In genomic region chr16:89473136-89473712, GRCh38 we compare ENCODE assay signal across 14 cellular contexts. TPM values are rescaled to one million over a fixed set of nuclear protein-coding genes. Genes with fewer than 3 reads are reported as not detected.
DNase-seq lines count a peak whose midpoint lies in the region; ATAC-seq, FAIRE-seq and TF ChIP-seq lines count a peak whose summit lies in the region.
"Had no signal": no experiment of that assay in that cellular context is flagged by ENCODE, and none has a peak within 500 bp of the region (broad histone marks: within the 10 kb centered on the region; RNA-seq: fewer than 3 reads in every experiment).

No MANE protein-coding gene starts in this region.

- H3K27me3 ChIP-seq in HepG2 (ENCODE audit: control insufficient read depth in 1 of 2, insufficient read depth in 2 of 2, low read length in 2 of 2) (no peaks in the 10 kb centered on the region), right lobe of liver (no peaks in the 10 kb centered on the region), hepatocyte (no peaks in the 10 kb centered on the region), esophagus muscularis mucosa (no peaks in the 10 kb centered on the region)

- no peaks in the 10 kb centered on the region for H3K9me2 ChIP-seq in hepatocyte (replicated peaks; ENCODE audit: insufficient read depth)

- H2AFZ ChIP-seq in HepG2 (ENCODE audit: low read length) (no peak overlapping the region), hepatocyte (no peak overlapping the region)

- H3K9ac ChIP-seq in HepG2 (ENCODE audit: insufficient read depth, low read depth, low read length) = no peak overlapping the region

- FAIRE-seq in HepG2 (lab: Jason Lieb, UNC) = no peak

- no peak for TF ChIP-seq POLR2A in HepG2 (IDR thresholded peaks at IDR 0.05; ENCODE audit: insufficient read depth in 1 of 2, low read depth in 2 of 2, low read length in 2 of 2)
- no peak for TF ChIP-seq POLR2A in right lobe of liver (IDR thresholded peaks at IDR 0.05)
- TF ChIP-seq POLR2A in esophagus muscularis mucosa (IDR thresholded peaks at IDR 0.05; ENCODE audit: low read depth) = no peak

- WGBS in HepG2 (ENCODE audit: low lambda C conversion rate) = 79% methylated on average over 7 of the region's 7 CpGs
- WGBS in right lobe of liver (ENCODE audit: insufficient coverage, low coverage, low lambda C conversion rate, missing lambda C conversion rate) = 40% methylated on average over 1 of the region's 7 CpGs
- 97% methylated on average over 7 of the region's 7 CpGs for WGBS in hepatocyte (ENCODE audit: low lambda C conversion rate, missing lambda C conversion rate)
- 87% methylated on average over 7 of the region's 7 CpGs for WGBS in esophagus muscularis mucosa

- H3K27me3 Mint-ChIP-seq in WTC11 (ENCODE audit: low read depth) = no peaks in the 10 kb centered on the region
- no peaks in the 10 kb centered on the region for H3K27me3 Mint-ChIP-seq in type B pancreatic cell
- H3K27me3 Mint-ChIP-seq: stimulated activated naive B cell treated with anti-CD40 and anti-IgM and Interleukin-4, amounts not matched to agents 10 μg/mL and 1 μg/mL and 100 μg/mL, for 72 hours had no signal

- H3K4me3 ChIP-seq in HepG2 (replicated peaks in 1 of 3; ENCODE audit: insufficient read depth in 1 of 3, low read depth in 2 of 3, low read length in 3 of 3) (no peak overlapping the region), right lobe of liver (no peak overlapping the region), hepatocyte (no peak overlapping the region), esophagus muscularis mucosa (no peak overlapping the region)

- TF ChIP-seq EP300 in HepG2 (IDR thresholded peaks at IDR 0.05; ENCODE audit: low read depth in 2 of 2, low read length in 2 of 2) (no peak), HepG2 (CRISPR knock-in tag; IDR thresholded peaks at IDR 0.05; ENCODE audit: borderline replicate concordance) (no peak), esophagus muscularis mucosa (IDR thresholded peaks at IDR 0.05) (no peak)

- CTCF ChIA-PET in HepG2 (lab: Yijun Ruan, JAX; ENCODE audit: low intra/inter-chr PET ratio, low total read pairs) (no interaction called here), WTC11 (lab: Charles Lee) (no interaction called here)

- TF ChIP-seq CTCF in HepG2 (CRISPR knock-in tag; IDR thresholded peaks at IDR 0.05) (no peak), right lobe of liver (IDR thresholded peaks at IDR 0.05) (no peak), WTC11 (IDR thresholded peaks at IDR 0.05) (no peak), hepatocyte (IDR thresholded peaks at IDR 0.05; ENCODE audit: poor library complexity) (no peak), type B pancreatic cell (conservative IDR thresholded peaks at IDR 0.05) (no peak), esophagus muscularis mucosa (IDR thresholded peaks at IDR 0.05) (no peak)

- H3K36me3 Mint-ChIP-seq in WTC11 (no peaks in the 10 kb centered on the region), type B pancreatic cell (peaks cover 7% of the 10 kb centered on the region)

- in situ Hi-C loops in HepG2 (cut with HindIII; ENCODE audit: extremely low pct_ligation_motif_present, low pct_unique_long_range_greater_than_20kb) = no loop called here

- H3K9me3 Mint-ChIP-seq in WTC11 (peaks cover 3% of the 10 kb centered on the region; the same call in 1 of the 2 replicates), type B pancreatic cell (no peaks in the 10 kb centered on the region)
- H3K9me3 Mint-ChIP-seq: stimulated activated naive B cell treated with anti-CD40 and anti-IgM and Interleukin-4, amounts not matched to agents 10 μg/mL and 1 μg/mL and 100 μg/mL, for 72 hours had no signal

- peak; percentile 20 for ATAC-seq in HepG2
- ATAC-seq in right lobe of liver = no peak
- no peak for ATAC-seq in WTC11
- no peak for ATAC-seq in GM21367 (IDR thresholded peaks at IDR 0.05; ENCODE audit: unreplicated experiment)
- ATAC-seq: stimulated activated naive B cell treated with anti-CD40 and anti-IgM and Interleukin-4, amounts not matched to agents 10 μg/mL and 1 μg/mL and 100 μg/mL, for 72 hours had no signal

- BruUV-seq in HepG2 (replicated peaks; lab: Mats Ljungman, UMichigan) = no TSS peak

- DNase-seq in HepG2 (ENCODE audit: low spot score) (no peak), right lobe of liver (no peak), WTC11 (ENCODE audit: low spot score) (no peak), hepatocyte (ENCODE audit: low spot score) (no peak), type B pancreatic cell (ENCODE audit: extremely low spot score, unreplicated experiment) (no peak), esophagus muscularis mucosa (ENCODE audit: extremely low spot score) (no peak), NCI-H128 (lab: John Stamatoyannopoulos, UW; ENCODE audit: unreplicated experiment) (no peak)
- DNase-seq: dermis blood vessel endothelial cell; midbrain; NCI-H146; NCI-H524; stimulated activated CD4-positive, alpha-beta T cell treated with anti-CD3 and anti-CD28 coated beads, Interleukin-4, amount 100 ng/mL, for 4 hours; stimulated activated naive B cell treated with anti-CD40 and anti-IgM and Interleukin-4, amounts not matched to agents 10 μg/mL and 1 μg/mL and 100 μg/mL, for 72 hours had no signal

- intact Hi-C loops in HepG2 (cut with micrococcal nuclease; ENCODE audit: unreplicated experiment) (no loop called here), right lobe of liver (cut with DNase I) (no loop called here), esophagus muscularis mucosa (cut with DNase I) (no loop called here)

- peaks cover 3 to 17% of the 10 kb centered on the region in 2 experiments; a peak in 4 of 5 replicates for H3K36me3 ChIP-seq in HepG2 (replicated peaks in 1 of 2; ENCODE audit: control insufficient read depth in 1 of 2, insufficient read depth in 2 of 2, low read length in 2 of 2)
- H3K36me3 ChIP-seq in right lobe of liver = no peaks in the 10 kb centered on the region
- H3K36me3 ChIP-seq in hepatocyte (replicated peaks; ENCODE audit: insufficient read depth, low read depth) = no peaks in the 10 kb centered on the region
- H3K36me3 ChIP-seq in esophagus muscularis mucosa = peaks cover 0 to 2% (median 0%) of the 10 kb centered on the region in 4 donors

- H3K4me2 ChIP-seq in HepG2 (ENCODE audit: low read depth, low read length) = peak overlapping the region; percentile 2; the same call in 1 of the 2 replicates
- no peak overlapping the region for H3K4me2 ChIP-seq in hepatocyte

- H3K27ac ChIP-seq in HepG2 (ENCODE audit: extremely low read length, insufficient read depth, low read length) = peak overlapping the region; percentile 43
- H3K27ac ChIP-seq in right lobe of liver = peak overlapping the region in 1 of 3 donors; percentile 49
- H3K27ac ChIP-seq in hepatocyte = peak overlapping the region; percentile 22
- H3K27ac ChIP-seq in esophagus muscularis mucosa (replicated peaks in 1 of 4) = no peak overlapping the region

- H3K79me2 ChIP-seq in HepG2 (ENCODE audit: insufficient read depth, low read length) (peaks cover 95% of the 10 kb centered on the region), hepatocyte (peaks cover 100% of the 10 kb centered on the region)

- peak overlapping the region; percentile 42 for H3K27ac Mint-ChIP-seq in WTC11
- peak overlapping the region; percentile 84 for H3K27ac Mint-ChIP-seq in type B pancreatic cell
- H3K27ac Mint-ChIP-seq: stimulated activated naive B cell treated with anti-CD40 and anti-IgM and Interleukin-4, amounts not matched to agents 10 μg/mL and 1 μg/mL and 100 μg/mL, for 72 hours had no signal

- TF ChIP-seq RAD21 in HepG2 (CRISPR knock-in tag; IDR thresholded peaks at IDR 0.05) = no peak

- H3K9me3 ChIP-seq in HepG2 (ENCODE audit: low read length) (no peaks in the 10 kb centered on the region), right lobe of liver (no peaks in the 10 kb centered on the region), hepatocyte (ENCODE audit: low read depth) (no peaks in the 10 kb centered on the region), esophagus muscularis mucosa (no peaks in the 10 kb centered on the region)

- no peak overlapping the region for H3K4me3 Mint-ChIP-seq in WTC11
- H3K4me3 Mint-ChIP-seq in type B pancreatic cell = no peak overlapping the region
- H3K4me3 Mint-ChIP-seq: stimulated activated naive B cell treated with anti-CD40 and anti-IgM and Interleukin-4, amounts not matched to agents 10 μg/mL and 1 μg/mL and 100 μg/mL, for 72 hours had no signal

- peaks cover 63% of the 10 kb centered on the region for H3K4me1 ChIP-seq in HepG2 (ENCODE audit: insufficient read depth, low read length)
- peaks cover 0 to 60% (median 28%) of the 10 kb centered on the region in 4 donors for H3K4me1 ChIP-seq in right lobe of liver
- peaks cover 54% of the 10 kb centered on the region for H3K4me1 ChIP-seq in hepatocyte (ENCODE audit: insufficient read depth)
- peaks cover 62 to 90% (median 86%) of the 10 kb centered on the region in 4 donors for H3K4me1 ChIP-seq in esophagus muscularis mucosa

- POLR2A ChIA-PET in HepG2 (lab: Yijun Ruan, JAX) (interaction anchor here (0.9 kb wide), 1 partner anchor 17 kb away, joined by 4 read pairs; no protein-coding TSS in a partner anchor), WTC11 (lab: Charles Lee) (no interaction called here)

- H4K20me1 ChIP-seq in HepG2 (ENCODE audit: insufficient read depth, low read length) (peaks cover 96% of the 10 kb centered on the region), hepatocyte (ENCODE audit: insufficient read depth, poor library complexity, severe bottlenecking) (peaks cover 98% of the 10 kb centered on the region)

- H3K4me1 Mint-ChIP-seq in WTC11 (peaks cover 57% of the 10 kb centered on the region), type B pancreatic cell (ENCODE audit: unreplicated experiment) (peaks cover 44% of the 10 kb centered on the region)

RNA-seq across cellular contexts. Expression of gene ANKRD11, which starts 17.1 kb away (rescaled TPM):
- total RNA-seq in HepG2 (2016; rRNA removed; fragmentation: Illumina TruSeq; extraction: Trizol) (21.4 and 24.4 TPM in 2 replicates), right lobe of liver (10 to 100 TPM; 26.2 to 65.8 (median 41.6) TPM), WTC11 (2021) (142 to 184 TPM (median 146 TPM) in 3 replicates), hepatocyte (48.7 and 50.6 TPM in 2 replicates), type B pancreatic cell (ENCODE audit: low replicate concordance) (153 and 155 TPM in 2 replicates), esophagus muscularis mucosa (100 to 1,000 TPM in 3 of 4 donors, 10 to 100 TPM in 1; 60.8 to 119 (median 105) TPM)
- total RNA-seq in HepG2 (2016; cell fraction: cytosol; rRNA removed; fragmentation: Illumina TruSeq; extraction: Trizol; ENCODE audit: low read depth) = 54.2 and 55.2 TPM in 2 replicates
- 17.9 and 22.3 TPM in 2 replicates for total RNA-seq in HepG2 (2016; cell fraction: insoluble cytoplasmic fraction; rRNA removed; fragmentation: Illumina TruSeq; extraction: Trizol)
- total RNA-seq in HepG2 (2016; cell fraction: membrane; rRNA removed; fragmentation: Illumina TruSeq; extraction: Trizol) = 22.4 and 27.0 TPM in 2 replicates
- total RNA-seq in HepG2 (2016; cell fraction: nucleus; rRNA removed; fragmentation: Illumina TruSeq; extraction: Trizol) = 48.5 and 63.5 TPM in 2 replicates
- polyA plus RNA-seq in HepG2 (2011; rRNA removed) (38.4 and 42.3 TPM in 2 replicates), hepatocyte (130 and 135 TPM in 2 replicates)
- 31.1 and 36.3 TPM in 2 replicates for polyA plus RNA-seq in HepG2 (2011; cell fraction: cytosol; rRNA removed)
- 155 and 191 TPM in 2 replicates for polyA plus RNA-seq in HepG2 (2011; cell fraction: nucleus; rRNA removed)
- 78.6 and 89.8 TPM in 2 replicates for polyA plus RNA-seq in HepG2 (2012)
- 10.6 and 13.9 TPM in 2 replicates for polyA plus RNA-seq in HepG2 (2016; cell fraction: cytosol; fragmentation: Illumina TruSeq; extraction: Trizol; ENCODE audit: low read depth)
- polyA plus RNA-seq in HepG2 (2016; cell fraction: insoluble cytoplasmic fraction; fragmentation: Illumina TruSeq; extraction: Trizol; ENCODE audit: low read depth) = 35.2 and 50.6 TPM in 2 replicates
- polyA plus RNA-seq in HepG2 (2016; cell fraction: membrane; fragmentation: Illumina TruSeq; extraction: Trizol; ENCODE audit: low read depth) = 29.5 and 30.6 TPM in 2 replicates
- polyA plus RNA-seq in HepG2 (2016; cell fraction: nucleus; fragmentation: Illumina TruSeq; extraction: Trizol; ENCODE audit: insufficient read depth, low read depth) = 190 and 216 TPM in 2 replicates
- polyA minus RNA-seq in HepG2 (2011; rRNA and poly(A)+ RNA removed; ENCODE audit: low replicate concordance) = 38.6 and 64.5 TPM in 2 replicates
- 32.5 and 37.0 TPM in 2 replicates for polyA minus RNA-seq in HepG2 (2011; cell fraction: cytosol; rRNA and poly(A)+ RNA removed)
- 104 and 109 TPM in 2 replicates for polyA minus RNA-seq in HepG2 (2011; cell fraction: nucleus; rRNA and poly(A)+ RNA removed)

RNA-seq across cellular contexts. Expression of gene SPG7, which starts 35.0 kb away (rescaled TPM):
- total RNA-seq in HepG2 (2016; rRNA removed; fragmentation: Illumina TruSeq; extraction: Trizol) (63.9 and 136 TPM in 2 replicates), right lobe of liver (10 to 100 TPM; 44.0 to 70.5 (median 57.0) TPM), WTC11 (2021) (132 to 141 TPM (median 133 TPM) in 3 replicates), hepatocyte (149 and 222 TPM in 2 replicates), type B pancreatic cell (ENCODE audit: low replicate concordance) (120 and 129 TPM in 2 replicates), esophagus muscularis mucosa (10 to 100 TPM; 58.8 to 94.3 (median 83.3) TPM)
- total RNA-seq in HepG2 (2016; cell fraction: cytosol; rRNA removed; fragmentation: Illumina TruSeq; extraction: Trizol; ENCODE audit: low read depth) = 47.1 and 47.6 TPM in 2 replicates
- 54.6 and 131 TPM in 2 replicates for total RNA-seq in HepG2 (2016; cell fraction: insoluble cytoplasmic fraction; rRNA removed; fragmentation: Illumina TruSeq; extraction: Trizol)
- 46.3 and 47.0 TPM in 2 replicates for total RNA-seq in HepG2 (2016; cell fraction: membrane; rRNA removed; fragmentation: Illumina TruSeq; extraction: Trizol)
- 148 and 166 TPM in 2 replicates for total RNA-seq in HepG2 (2016; cell fraction: nucleus; rRNA removed; fragmentation: Illumina TruSeq; extraction: Trizol)
- polyA plus RNA-seq in HepG2 (2011; rRNA removed) (66.0 and 77.5 TPM in 2 replicates), hepatocyte (108 and 130 TPM in 2 replicates)
- 41.6 and 46.2 TPM in 2 replicates for polyA plus RNA-seq in HepG2 (2011; cell fraction: cytosol; rRNA removed)
- polyA plus RNA-seq in HepG2 (2011; cell fraction: nucleus; rRNA removed) = 327 and 378 TPM in 2 replicates
- polyA plus RNA-seq in HepG2 (2012) = 69.0 and 72.2 TPM in 2 replicates
- 8.2 and 9.5 TPM in 2 replicates for polyA plus RNA-seq in HepG2 (2016; cell fraction: cytosol; fragmentation: Illumina TruSeq; extraction: Trizol; ENCODE audit: low read depth)
- polyA plus RNA-seq in HepG2 (2016; cell fraction: insoluble cytoplasmic fraction; fragmentation: Illumina TruSeq; extraction: Trizol; ENCODE audit: low read depth) = 43.3 and 56.0 TPM in 2 replicates
- polyA plus RNA-seq in HepG2 (2016; cell fraction: membrane; fragmentation: Illumina TruSeq; extraction: Trizol; ENCODE audit: low read depth) = 16.9 and 17.6 TPM in 2 replicates
- polyA plus RNA-seq in HepG2 (2016; cell fraction: nucleus; fragmentation: Illumina TruSeq; extraction: Trizol; ENCODE audit: insufficient read depth, low read depth) = 304 and 336 TPM in 2 replicates
- 76.1 and 106 TPM in 2 replicates for polyA minus RNA-seq in HepG2 (2011; rRNA and poly(A)+ RNA removed; ENCODE audit: low replicate concordance)
- 59.0 and 61.6 TPM in 2 replicates for polyA minus RNA-seq in HepG2 (2011; cell fraction: cytosol; rRNA and poly(A)+ RNA removed)
- 140 and 143 TPM in 2 replicates for polyA minus RNA-seq in HepG2 (2011; cell fraction: nucleus; rRNA and poly(A)+ RNA removed)

Comparison
In these comparisons a context has a peak if more than half of its experiments do, and no peak if none do; other contexts are left out.
1. H3K27ac ChIP-seq: peak in HepG2 (single experiment) and hepatocyte (single experiment); none in esophagus muscularis mucosa (0 of 4).